ENCODE assay signal across 1 cellular context in the genomic region with DNA sequence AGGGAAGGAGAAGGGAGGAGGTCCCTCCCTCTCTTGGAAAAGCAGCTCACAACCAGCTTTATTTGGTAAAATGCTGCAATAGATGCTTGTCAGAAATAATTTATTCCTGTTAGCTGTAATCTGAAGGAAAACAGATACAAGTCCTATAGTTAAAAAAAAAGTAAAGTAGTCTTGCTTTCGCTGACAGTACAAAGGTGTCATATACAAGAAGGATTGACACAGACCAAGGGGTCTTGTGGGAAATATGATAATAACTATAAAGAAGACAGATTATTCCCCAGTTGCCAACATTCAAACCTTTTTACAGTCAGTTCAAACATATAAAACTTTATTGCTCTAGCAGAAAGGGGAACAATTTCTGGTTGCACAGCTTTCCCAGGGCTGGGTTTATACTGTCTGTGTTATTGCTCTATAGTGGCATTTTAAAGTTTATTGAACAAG.
A peak's percentile ranks its signal among the peaks of the same experiment; 100 is the strongest.
TF ChIP-seq lines count a peak whose summit lies in the region.

No MANE protein-coding gene starts in this region.

TF ChIP-seq in HEK293, 187 proteins besides CTCF, POLR2A, EP300 and RAD21 (continued from another document):
- TF ChIP-seq, protein P1, sequence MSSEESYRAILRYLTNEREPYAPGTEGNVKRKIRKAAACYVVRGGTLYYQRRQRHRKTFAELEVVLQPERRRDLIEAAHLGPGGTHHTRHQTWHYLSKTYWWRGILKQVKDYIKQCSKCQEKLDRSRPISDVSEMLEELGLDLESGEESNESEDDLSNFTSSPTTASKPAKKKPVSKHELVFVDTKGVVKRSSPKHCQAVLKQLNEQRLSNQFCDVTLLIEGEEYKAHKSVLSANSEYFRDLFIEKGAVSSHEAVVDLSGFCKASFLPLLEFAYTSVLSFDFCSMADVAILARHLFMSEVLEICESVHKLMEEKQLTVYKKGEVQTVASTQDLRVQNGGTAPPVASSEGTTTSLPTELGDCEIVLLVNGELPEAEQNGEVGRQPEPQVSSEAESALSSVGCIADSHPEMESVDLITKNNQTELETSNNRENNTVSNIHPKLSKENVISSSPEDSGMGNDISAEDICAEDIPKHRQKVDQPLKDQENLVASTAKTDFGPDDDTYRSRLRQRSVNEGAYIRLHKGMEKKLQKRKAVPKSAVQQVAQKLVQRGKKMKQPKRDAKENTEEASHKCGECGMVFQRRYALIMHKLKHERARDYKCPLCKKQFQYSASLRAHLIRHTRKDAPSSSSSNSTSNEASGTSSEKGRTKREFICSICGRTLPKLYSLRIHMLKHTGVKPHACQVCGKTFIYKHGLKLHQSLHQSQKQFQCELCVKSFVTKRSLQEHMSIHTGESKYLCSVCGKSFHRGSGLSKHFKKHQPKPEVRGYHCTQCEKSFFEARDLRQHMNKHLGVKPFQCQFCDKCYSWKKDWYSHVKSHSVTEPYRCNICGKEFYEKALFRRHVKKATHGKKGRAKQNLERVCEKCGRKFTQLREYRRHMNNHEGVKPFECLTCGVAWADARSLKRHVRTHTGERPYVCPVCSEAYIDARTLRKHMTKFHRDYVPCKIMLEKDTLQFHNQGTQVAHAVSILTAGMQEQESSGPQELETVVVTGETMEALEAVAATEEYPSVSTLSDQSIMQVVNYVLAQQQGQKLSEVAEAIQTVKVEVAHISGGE (tag by site-specific recombination; conservative IDR thresholded peaks at IDR 0.05; ENCODE audit: low read depth) = peak; percentile 68
- TF ChIP-seq, protein P2, sequence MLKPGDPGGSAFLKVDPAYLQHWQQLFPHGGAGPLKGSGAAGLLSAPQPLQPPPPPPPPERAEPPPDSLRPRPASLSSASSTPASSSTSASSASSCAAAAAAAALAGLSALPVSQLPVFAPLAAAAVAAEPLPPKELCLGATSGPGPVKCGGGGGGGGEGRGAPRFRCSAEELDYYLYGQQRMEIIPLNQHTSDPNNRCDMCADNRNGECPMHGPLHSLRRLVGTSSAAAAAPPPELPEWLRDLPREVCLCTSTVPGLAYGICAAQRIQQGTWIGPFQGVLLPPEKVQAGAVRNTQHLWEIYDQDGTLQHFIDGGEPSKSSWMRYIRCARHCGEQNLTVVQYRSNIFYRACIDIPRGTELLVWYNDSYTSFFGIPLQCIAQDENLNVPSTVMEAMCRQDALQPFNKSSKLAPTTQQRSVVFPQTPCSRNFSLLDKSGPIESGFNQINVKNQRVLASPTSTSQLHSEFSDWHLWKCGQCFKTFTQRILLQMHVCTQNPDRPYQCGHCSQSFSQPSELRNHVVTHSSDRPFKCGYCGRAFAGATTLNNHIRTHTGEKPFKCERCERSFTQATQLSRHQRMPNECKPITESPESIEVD (tag by site-specific recombination; IDR thresholded peaks at IDR 0.05) = peak; percentile 57
- TF ChIP-seq GFI1B (tag by site-specific recombination; IDR thresholded peaks at IDR 0.05) = no peak
- no peak for TF ChIP-seq ZNF777 (tag by site-specific recombination; IDR thresholded peaks at IDR 0.05; ENCODE audit: borderline replicate concordance)
